ENCODE assay signal across 32 cellular contexts in genomic region chr4:15370296-15370695, GRCh38. TPM values are rescaled to one million over a fixed set of nuclear protein-coding genes. Genes with fewer than 3 reads are reported as not detected.
"Had no signal": no experiment of that assay in that cellular context is flagged by ENCODE, and none has a peak within 500 bp of the region (broad histone marks: within the 10 kb centered on the region; RNA-seq: fewer than 3 reads in every experiment).

No MANE protein-coding gene starts in this region.

- H3K9me3 ChIP-seq: ascending aorta, breast epithelium, gastrocnemius medialis, heart right ventricle had no signal

- H3K36me3 ChIP-seq: ascending aorta, breast epithelium, cardiac muscle cell, gastrocnemius medialis, heart right ventricle, WERI-Rb-1 had no signal

- H3K4me1 ChIP-seq: breast epithelium, gastrocnemius medialis had no signal

- H3K4me3 Mint-ChIP-seq: activated CD4-positive, alpha-beta memory T cell treated with anti-CD3 and anti-CD28 coated beads, Interleukin-2, amount 10 ng/mL, durations not matched to agents 7 days and 5 days; activated CD4-positive, alpha-beta T cell treated with anti-CD3 and anti-CD28 coated beads for 36 hours; activated CD4-positive, alpha-beta T cell treated with anti-CD3 and anti-CD28 coated beads, Interleukin-2, amount 10 ng/mL, durations not matched to agents 24 days and 14 days; activated naive CD4-positive, alpha-beta T cell treated with anti-CD3 and anti-CD28 coated beads, Interleukin-2, amount 10 ng/mL, durations not matched to agents 7 days and 5 days; activated naive CD8-positive, alpha-beta T cell treated with anti-CD3 and anti-CD28 coated beads, Interleukin-2, amount 10 ng/mL, durations not matched to agents 7 days and 5 days; activated T-cell treated with anti-CD3 and anti-CD28 coated beads, Interleukin-2, amount 50 U/mL, for 24 hours; activated T-cell treated with anti-CD3 and anti-CD28 coated beads, Interleukin-2, amount 50 U/mL, for 72 hours; brain; central memory CD8-positive, alpha-beta T cell; dendritic cell treated with granulocyte-macrophage colony-stimulating factor and Interleukin-4, amounts not matched to agents 40 ng/mL and 50 ng/mL, for 4 days; endodermal cell had no signal

- H3K4me3 ChIP-seq: ascending aorta, breast epithelium, cardiac muscle cell, coronary artery, dorsolateral prefrontal cortex, gastrocnemius medialis, heart right ventricle had no signal

- H3K27ac ChIP-seq: cardiac muscle cell, dorsolateral prefrontal cortex, foreskin keratinocyte, gastrocnemius medialis, heart right ventricle, WERI-Rb-1 had no signal

- H3K9me3 Mint-ChIP-seq: activated CD4-positive, alpha-beta memory T cell treated with anti-CD3 and anti-CD28 coated beads, Interleukin-2, amount 10 ng/mL, durations not matched to agents 7 days and 5 days; activated naive CD4-positive, alpha-beta T cell treated with anti-CD3 and anti-CD28 coated beads, Interleukin-2, amount 10 ng/mL, durations not matched to agents 7 days and 5 days; activated T-cell treated with anti-CD3 and anti-CD28 coated beads, Interleukin-2, amount 50 U/mL, for 24 hours; activated T-cell treated with anti-CD3 and anti-CD28 coated beads, Interleukin-2, amount 50 U/mL, for 72 hours; central memory CD8-positive, alpha-beta T cell; dendritic cell treated with granulocyte-macrophage colony-stimulating factor and Interleukin-4, amounts not matched to agents 40 ng/mL and 50 ng/mL, for 4 days; endodermal cell had no signal

- H3K27me3 ChIP-seq: ascending aorta, breast epithelium, cardiac muscle cell, dorsolateral prefrontal cortex, gastrocnemius medialis, heart right ventricle had no signal

- DNase-seq: activated CD4-positive, alpha-beta memory T cell treated with anti-CD3 and anti-CD28 coated beads, Interleukin-2, amount 10 ng/mL, durations not matched to agents 7 days and 5 days; activated CD4-positive, alpha-beta T cell treated with anti-CD3 and anti-CD28 coated beads for 36 hours; activated CD4-positive, alpha-beta T cell treated with anti-CD3 and anti-CD28 coated beads, Interleukin-2, amount 10 ng/mL, durations not matched to agents 24 days and 14 days; activated CD4-positive, CD25-positive, alpha-beta regulatory T cell; activated CD4-positive, CD25-positive, alpha-beta regulatory T cell treated with anti-CD3 and anti-CD28 coated beads, Interleukin-2, amount 50 U/mL, for 72 hours; activated CD8-positive, alpha-beta memory T cell treated with anti-CD3 and anti-CD28 coated beads, Interleukin-2, amount 50 U/mL, for 48 hours; activated gamma-delta T cell; activated naive CD4-positive, alpha-beta T cell; activated naive CD4-positive, alpha-beta T cell treated with anti-CD3 and anti-CD28 coated beads, Interleukin-2, amount 10 ng/mL, durations not matched to agents 7 days and 5 days; activated naive CD8-positive, alpha-beta T cell treated with anti-CD3 and anti-CD28 coated beads, Interleukin-2, amount 10 ng/mL, durations not matched to agents 7 days and 5 days; activated T-cell treated with anti-CD3 and anti-CD28 coated beads for 4 hours; activated T-cell treated with anti-CD3 and anti-CD28 coated beads, Interleukin-2, amount 50 U/mL, for 24 hours; activated T-cell treated with anti-CD3 and anti-CD28 coated beads, Interleukin-2, amount 50 U/mL, for 72 hours; dorsolateral prefrontal cortex; effector memory CD4-positive, alpha-beta T cell; endodermal cell; foreskin keratinocyte; gastrocnemius medialis; heart right ventricle; T-helper 2 cell; WERI-Rb-1 had no signal

- H3K36me3 Mint-ChIP-seq: activated naive CD4-positive, alpha-beta T cell treated with anti-CD3 and anti-CD28 coated beads, Interleukin-2, amount 10 ng/mL, durations not matched to agents 7 days and 5 days; activated naive CD4-positive, alpha-beta T cell treated with anti-CD3 and anti-CD28 coated beads, Interleukin-2, amount 50 U/mL, for 72 hours; activated naive CD8-positive, alpha-beta T cell treated with anti-CD3 and anti-CD28 coated beads, Interleukin-2, amount 10 ng/mL, durations not matched to agents 7 days and 5 days; brain had no signal

- H3K27ac Mint-ChIP-seq: activated CD4-positive, alpha-beta memory T cell treated with anti-CD3 and anti-CD28 coated beads, Interleukin-2, amount 10 ng/mL, durations not matched to agents 7 days and 5 days; activated CD4-positive, alpha-beta T cell treated with anti-CD3 and anti-CD28 coated beads for 36 hours; activated CD4-positive, alpha-beta T cell treated with anti-CD3 and anti-CD28 coated beads, Interleukin-2, amount 10 ng/mL, durations not matched to agents 24 days and 14 days; activated naive CD4-positive, alpha-beta T cell treated with anti-CD3 and anti-CD28 coated beads, Interleukin-2, amount 10 ng/mL, durations not matched to agents 7 days and 5 days; activated naive CD4-positive, alpha-beta T cell treated with anti-CD3 and anti-CD28 coated beads, Interleukin-2, amount 50 U/mL, for 72 hours; activated naive CD8-positive, alpha-beta T cell treated with anti-CD3 and anti-CD28 coated beads, Interleukin-2, amount 10 ng/mL, durations not matched to agents 7 days and 5 days; activated T-cell treated with anti-CD3 and anti-CD28 coated beads, Interleukin-2, amount 50 U/mL, for 24 hours; activated T-cell treated with anti-CD3 and anti-CD28 coated beads, Interleukin-2, amount 50 U/mL, for 72 hours; brain; dendritic cell treated with granulocyte-macrophage colony-stimulating factor and Interleukin-4, amounts not matched to agents 40 ng/mL and 50 ng/mL, for 4 days; endodermal cell had no signal

- H3K27me3 Mint-ChIP-seq: activated CD4-positive, alpha-beta T cell treated with anti-CD3 and anti-CD28 coated beads, Interleukin-2, amount 10 ng/mL, durations not matched to agents 24 days and 14 days; activated naive CD4-positive, alpha-beta T cell treated with anti-CD3 and anti-CD28 coated beads, Interleukin-2, amount 10 ng/mL, durations not matched to agents 7 days and 5 days; activated T-cell treated with anti-CD3 and anti-CD28 coated beads, Interleukin-2, amount 50 U/mL, for 24 hours; brain; dendritic cell treated with granulocyte-macrophage colony-stimulating factor and Interleukin-4, amounts not matched to agents 40 ng/mL and 50 ng/mL, for 4 days had no signal

- H3K4me1 Mint-ChIP-seq: central memory CD8-positive, alpha-beta T cell had no signal

- ATAC-seq: activated CD4-positive, alpha-beta T cell treated with anti-CD3 and anti-CD28 coated beads for 36 hours; activated naive CD4-positive, alpha-beta T cell treated with anti-CD3 and anti-CD28 coated beads, Interleukin-2, amount 50 U/mL, for 72 hours; activated T-cell treated with anti-CD3 and anti-CD28 coated beads, Interleukin-2, amount 50 U/mL, for 72 hours; esophagus mucosa; foreskin keratinocyte; gastrocnemius medialis; heart right ventricle had no signal

RNA-seq across cellular contexts. Expression of gene C1QTNF7, which starts 57.5 kb away (rescaled TPM):
- total RNA-seq: activated CD4-positive, alpha-beta memory T cell treated with anti-CD3 and anti-CD28 coated beads, Interleukin-2, amount 10 ng/mL, durations not matched to agents 7 days and 5 days; activated CD4-positive, alpha-beta T cell treated with anti-CD3 and anti-CD28 coated beads for 36 hours; activated CD4-positive, alpha-beta T cell treated with anti-CD3 and anti-CD28 coated beads, Interleukin-2, amount 10 ng/mL, durations not matched to agents 24 days and 14 days; activated naive CD4-positive, alpha-beta T cell treated with anti-CD3 and anti-CD28 coated beads, Interleukin-2, amount 50 U/mL, for 72 hours; activated naive CD8-positive, alpha-beta T cell treated with anti-CD3 and anti-CD28 coated beads, Interleukin-2, amount 10 ng/mL, durations not matched to agents 7 days and 5 days; activated T-cell treated with anti-CD3 and anti-CD28 coated beads, Interleukin-2, amount 50 U/mL, for 72 hours; cardiac muscle cell; endodermal cell; epithelial cell of proximal tubule; foreskin keratinocyte; T-helper 1 cell treated with Interleukin-12 subunit alpha and Interleukin-12 subunit beta and Interleukin-4 antibody, amounts not matched to agents 30 ng/mL and 1 ng/mL, for 36 hours had no signal
- polyA plus RNA-seq: cardiac muscle cell, foreskin keratinocyte had no signal
